Comparison of ENCODE assay signal across 8 cellular contexts in genomic region chr5:68711311-68712200, GRCh38.
A peak's percentile ranks its signal among the peaks of the same experiment; 100 is the strongest.
DNase-seq lines count a peak whose midpoint lies in the region; ATAC-seq, FAIRE-seq and TF ChIP-seq lines count a peak whose summit lies in the region.

No MANE protein-coding gene starts in this region.

- peak; percentile 89 for FAIRE-seq in GM12878 (lab: Jason Lieb, UNC)

- TF ChIP-seq CTCF in GM12878 (IDR thresholded peaks at IDR 0.05 in 2 of 3, conservative IDR thresholded peaks at IDR 0.05 in 1 of 3; ENCODE audit: control insufficient read depth in 2 of 3, extremely low read depth in 1 of 3, insufficient read depth in 1 of 3, low read depth in 3 of 3, low read length in 3 of 3) (no peak), upper lobe of right lung (IDR thresholded peaks at IDR 0.05) (no peak)

- POLR2A ChIA-PET in GM12878 (lab: Charles Lee), result interaction anchor here (0.9 to 2.1 kb wide), 4 partner anchors 10 to 65 kb away, joined by 3 to 4 read pairs (median 3); no protein-coding TSS in a partner anchor

- TF ChIP-seq POLR2A in GM12878 (IDR thresholded peaks at IDR 0.05; ENCODE audit: low read depth, low read length), result no peak

- peak in 1 of 2 experiments; percentile 66; a peak in 2 of 4 replicates for TF ChIP-seq EP300 in GM12878 (IDR thresholded peaks at IDR 0.05; ENCODE audit: borderline replicate concordance in 1 of 2, control insufficient read depth in 1 of 2, low read depth in 2 of 2, low read length in 2 of 2)

- SMC1A ChIA-PET in GM12878 (lab: Charles Lee; ENCODE audit: uncharacterized antibody, unreplicated experiment), result interaction anchor here (0.7 to 2.7 kb wide), 28 partner anchors 10 to 431 kb away, joined by 3 to 17 read pairs (median 4); no protein-coding TSS in a partner anchor

- H3K4me3 ChIP-seq in GM12878 (peak overlapping the region; percentile 14; the same call in 1 of the 2 replicates), upper lobe of right lung (no peak overlapping the region)

- in situ Hi-C loops in GM12878 (cut with MboI), result no loop called here

- RAD21 ChIA-PET in GM12878 (lab: Charles Lee; ENCODE audit: unreplicated experiment), result interaction anchor here (0.7 to 2.2 kb wide), 19 partner anchors 11 to 495 kb away, joined by 3 to 8 read pairs (median 3); no protein-coding TSS in a partner anchor

- DNase-seq in EH (ENCODE audit: low read depth) (peak; percentile 10), GM12878 (ENCODE audit: low read depth, low spot score) (peak; percentile 72), upper lobe of right lung (no peak), iPS-NIHi7 (ENCODE audit: extremely low spot score) (no peak), iPS-NIHi11 (ENCODE audit: low spot score) (no peak), HPDE6-E6E7 (ENCODE audit: extremely low spot score) (no peak)

- no peaks in the 10 kb centered on the region for H3K27me3 ChIP-seq in GM12878 (replicated peaks in 1 of 2; ENCODE audit: control insufficient read depth in 2 of 2, insufficient read depth in 2 of 2, low read length in 1 of 2)
- H3K27me3 ChIP-seq in upper lobe of right lung, result no peaks in the 10 kb centered on the region

- no peaks in the 10 kb centered on the region for H3K79me2 ChIP-seq in GM12878 (ENCODE audit: control insufficient read depth, insufficient read depth, low read length)

- H3K4me2 ChIP-seq in GM12878 (ENCODE audit: control insufficient read depth, insufficient read depth), result peak overlapping the region; percentile 75

- peak overlapping the region; percentile 49 for H2AFZ ChIP-seq in GM12878 (ENCODE audit: control insufficient read depth, low read depth, low read length)

- 0 out of 2 replicates have a peak, but pooled peaks have one; percentile 27 for TF ChIP-seq RAD21 in GM12878 (IDR thresholded peaks at IDR 0.05; ENCODE audit: insufficient read depth, low read depth, low read length)

- H3K9me3 ChIP-seq in GM12878 (replicated peaks; ENCODE audit: control insufficient read depth, insufficient read depth, low read length), result no peaks in the 10 kb centered on the region; the same call in 1 of the 3 replicates
- no peaks in the 10 kb centered on the region for H3K9me3 ChIP-seq in upper lobe of right lung

- ATAC-seq in GM19395 (IDR thresholded peaks at IDR 0.05; ENCODE audit: unreplicated experiment) (peak; percentile 94), HG03342 (IDR thresholded peaks at IDR 0.05; ENCODE audit: unreplicated experiment) (peak; percentile 97), GM12878 (peak; percentile 93), upper lobe of right lung (peak; percentile 73)

- intact Hi-C loops in GM12878 (cut with micrococcal nuclease; ENCODE audit: unreplicated experiment), result loop anchor here (1.0 to 5.0 kb wide), 3 partner anchors 29 to 144 kb away; no protein-coding TSS in a partner anchor
- intact Hi-C loops in upper lobe of right lung (cut with DNase I), result no loop called here

- H3K27ac ChIP-seq in GM12878 (ENCODE audit: control insufficient read depth, insufficient read depth), result peak overlapping the region; percentile 61
- no peak overlapping the region for H3K27ac ChIP-seq in upper lobe of right lung

- peak overlapping the region; percentile 23; the same call in 1 of the 2 replicates for H3K9ac ChIP-seq in GM12878 (ENCODE audit: control insufficient read depth, insufficient read depth, low read length)

- CTCF ChIA-PET in GM12878 (lab: Yijun Ruan, JAX), result interaction anchor here (0.9 to 1.7 kb wide), 5 partner anchors 50 to 425 kb away, joined by 3 to 7 read pairs (median 5); no protein-coding TSS in a partner anchor

- no peaks in the 10 kb centered on the region for H4K20me1 ChIP-seq in GM12878 (ENCODE audit: control insufficient read depth, insufficient read depth)

- H3K36me3 ChIP-seq in GM12878 (ENCODE audit: control insufficient read depth in 2 of 2, insufficient read depth in 2 of 2, low read length in 1 of 2) (no peaks in the 10 kb centered on the region), upper lobe of right lung (no peaks in the 10 kb centered on the region)

- peaks cover 21% of the 10 kb centered on the region for H3K4me1 ChIP-seq in GM12878 (ENCODE audit: control insufficient read depth, insufficient read depth, low read length)
- no peaks in the 10 kb centered on the region for H3K4me1 ChIP-seq in upper lobe of right lung

- BruUV-seq in GM12878 (replicated peaks; lab: Mats Ljungman, UMichigan), result no TSS peak

- WGBS in GM12878 (ENCODE audit: insufficient coverage, insufficient replicate concordance, low lambda C conversion rate, missing lambda C conversion rate), result 0% methylated on average over 6 of the region's 6 CpGs

TF ChIP-seq in GM12878, 131 proteins besides CTCF, POLR2A, EP300 and RAD21 (continues in another document):
- TF ChIP-seq ELK1 (IDR thresholded peaks at IDR 0.05; ENCODE audit: low read depth, low read length), result no peak
- TF ChIP-seq ATF2 (IDR thresholded peaks at IDR 0.05; ENCODE audit: low read length), result peak; percentile 67
- TF ChIP-seq MTA2 (IDR thresholded peaks at IDR 0.05; ENCODE audit: low read depth), result peak; percentile 84
- TF ChIP-seq TCF12 (IDR thresholded peaks at IDR 0.05; ENCODE audit: low read depth, low read length), result 0 out of 2 replicates have a peak, but pooled peaks have one; percentile 46
- TF ChIP-seq NR2C1 (IDR thresholded peaks at IDR 0.05), result no peak
- TF ChIP-seq BMI1 (IDR thresholded peaks at IDR 0.05; ENCODE audit: borderline replicate concordance), result no peak
- TF ChIP-seq ZNF24 (IDR thresholded peaks at IDR 0.05), result no peak
- TF ChIP-seq GATAD2B (conservative IDR thresholded peaks at IDR 0.05; ENCODE audit: low read depth), result peak; percentile 29; the same call in 1 of the 2 replicates
- no peak for TF ChIP-seq MXI1 (IDR thresholded peaks at IDR 0.05; ENCODE audit: low read depth, low read length)
- TF ChIP-seq E4F1 (IDR thresholded peaks at IDR 0.05; ENCODE audit: borderline replicate concordance, partially characterized antibody), result no peak
- TF ChIP-seq MYC (IDR thresholded peaks at IDR 0.05; ENCODE audit: insufficient read depth, insufficient read length, insufficient replicate concordance, low read length, severe bottlenecking), result no peak
- TF ChIP-seq HDAC6 (IDR thresholded peaks at IDR 0.05; ENCODE audit: unreplicated experiment), result no peak
- TF ChIP-seq BACH1 (IDR thresholded peaks at IDR 0.05; ENCODE audit: borderline replicate concordance), result no peak
- no peak for TF ChIP-seq E2F4 (IDR thresholded peaks at IDR 0.05; ENCODE audit: low read depth, low read length)
- TF ChIP-seq NFXL1 (IDR thresholded peaks at IDR 0.05; ENCODE audit: borderline replicate concordance), result no peak
- TF ChIP-seq ATF7 (IDR thresholded peaks at IDR 0.05; ENCODE audit: low read depth), result peak; percentile 44; the same call in 1 of the 2 replicates

Comparison
In these comparisons a context has a peak if more than half of its experiments do, and no peak if none do; other contexts are left out.
1. DNase-seq: peak in EH (single experiment) and GM12878 (single experiment); none in upper lobe of right lung (single experiment), iPS-NIHi7 (single experiment), iPS-NIHi11 (single experiment) and HPDE6-E6E7 (single experiment).
2. Peak in every context shown above with its lines, with median percentiles within 50 percentile points of each other: ATAC-seq.